1 cellular context compared by ENCODE assay signal in the genomic region with DNA sequence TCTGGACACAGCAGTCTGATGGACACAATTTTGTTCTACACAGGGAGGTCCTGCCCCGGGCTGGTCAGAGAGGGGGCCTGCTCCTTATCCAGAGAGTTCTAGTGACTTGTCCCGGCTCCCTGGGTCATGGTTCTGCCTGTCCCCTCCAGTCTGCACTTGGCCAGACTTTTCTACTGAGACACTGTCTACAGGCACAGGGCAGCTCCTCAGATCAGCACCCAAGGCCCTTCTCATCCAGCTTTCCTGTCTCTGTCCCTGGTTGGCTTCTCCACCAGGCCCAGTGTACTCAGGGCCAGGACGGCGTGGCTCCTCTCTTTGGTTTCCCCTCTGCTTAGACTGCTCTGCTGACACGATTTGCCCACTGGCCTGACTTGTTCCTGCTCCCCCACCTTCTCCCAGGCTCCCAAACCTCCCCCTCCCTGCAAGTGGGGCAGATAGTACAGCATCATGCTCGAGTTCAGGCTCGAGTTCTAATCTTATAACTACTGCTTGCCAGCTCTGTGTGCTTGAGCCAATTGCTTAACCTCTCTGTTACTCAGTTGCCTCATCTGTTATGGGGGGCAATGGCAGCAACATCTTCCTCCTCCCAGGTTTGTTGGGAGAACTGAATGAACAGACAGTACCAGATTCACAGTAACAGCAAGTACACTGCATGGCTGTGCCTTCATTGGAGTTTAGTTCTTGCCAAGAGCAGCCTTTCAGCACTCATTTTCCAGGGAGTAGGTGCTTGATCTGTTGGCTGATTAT.
TF ChIP-seq lines count a peak whose summit lies in the region.

No MANE protein-coding gene starts in this region.

TF ChIP-seq in K562, 482 proteins besides CTCF, POLR2A, EP300 and RAD21:
- TF ChIP-seq RBM25 (IDR thresholded peaks at IDR 0.05; ENCODE audit: low read depth, low read length, severe bottlenecking) (peak; percentile 40), BCOR (IDR thresholded peaks at IDR 0.05) (peak; percentile 44; the same call in 1 of the 2 replicates), ZFP36 (IDR thresholded peaks at IDR 0.05; ENCODE audit: low read depth, low read length, partially characterized antibody) (peak; percentile 56), SNRNP70 (optimal IDR thresholded peaks at IDR 0.05; ENCODE audit: low read depth, low read length) (no peak)
